ENCODE assay signal across 2 cellular contexts in genomic region chr14:68099348-68100045, GRCh38.
TF ChIP-seq lines count a peak whose summit lies in the region.

No MANE protein-coding gene starts in this region.

TF ChIP-seq in HEK293, 187 proteins besides CTCF, POLR2A, EP300 and RAD21 (continued from another document):
- no peak for TF ChIP-seq ZSCAN23 (tag by site-specific recombination; IDR thresholded peaks at IDR 0.05)
- TF ChIP-seq ZIC2 (tag by site-specific recombination; IDR thresholded peaks at IDR 0.05): no peak
- peak; percentile 55; the same call in 1 of the 2 replicates for TF ChIP-seq FEZF1 (tag by site-specific recombination; IDR thresholded peaks at IDR 0.05)
- TF ChIP-seq ZNF423 (tag by site-specific recombination; IDR thresholded peaks at IDR 0.05): no peak
TF ChIP-seq in HEK293: peak in this region for 2.

TF ChIP-seq in H1, 55 proteins besides CTCF, POLR2A, EP300 and RAD21:
- TF ChIP-seq USF2 (IDR thresholded peaks at IDR 0.05; ENCODE audit: low read length) (no peak), ATF3 (IDR thresholded peaks at IDR 0.05; ENCODE audit: insufficient read depth, low read depth, low read length) (no peak), SP2 (IDR thresholded peaks at IDR 0.05; ENCODE audit: low read length) (no peak)
